ENCODE assay signal across 8 cellular contexts in the genomic region with DNA sequence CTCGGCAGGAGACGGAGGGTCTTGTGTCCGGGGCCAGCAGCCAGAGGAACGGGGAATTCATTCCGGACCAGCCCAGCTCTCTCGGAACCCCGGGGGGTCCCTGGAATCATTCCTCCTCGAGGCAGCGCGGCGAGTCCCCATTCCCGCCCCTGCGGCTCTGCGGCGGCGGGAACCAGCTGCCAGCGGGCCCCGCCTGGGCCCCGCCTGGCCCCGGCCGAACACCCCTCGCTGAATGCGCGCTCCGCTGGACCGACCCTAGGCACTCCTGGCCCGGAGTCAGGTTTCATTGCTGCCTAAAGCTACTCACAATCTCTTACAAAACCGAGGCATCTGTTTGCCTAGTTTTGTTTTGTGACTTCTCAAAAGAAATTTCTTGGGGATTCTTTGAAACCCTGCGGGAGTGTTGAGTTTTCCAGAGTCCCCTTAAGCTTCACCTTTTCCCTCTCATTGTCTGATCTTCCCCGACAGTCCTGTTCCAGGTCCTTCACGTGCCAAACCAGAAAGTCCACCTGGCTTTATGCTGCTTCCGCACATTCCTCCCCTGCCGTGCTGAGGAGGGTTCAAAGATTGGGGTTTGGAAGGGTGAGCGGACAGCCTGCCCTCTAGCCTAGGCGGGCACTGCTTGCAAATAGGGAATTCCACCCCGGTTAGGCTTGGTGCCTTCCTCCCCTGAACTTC. TPM values are rescaled to one million over a fixed set of nuclear protein-coding genes. Genes with fewer than 3 reads are reported as not detected.
A peak's percentile ranks its signal among the peaks of the same experiment; 100 is the strongest.
DNase-seq lines count a peak whose midpoint lies in the region; ATAC-seq and TF ChIP-seq lines count a peak whose summit lies in the region.

No MANE protein-coding gene starts in this region.

- POLR2A ChIA-PET in AG04450 (lab: Yijun Ruan, JAX) (interaction anchor here (0.6 to 2.3 kb wide), 14 partner anchors 9 to 135 kb away, joined by 3 to 17 read pairs (median 7); partner anchors contain the start of gene PRMT9), SK-N-SH (lab: Yijun Ruan, JAX) (interaction anchor here (0.6 to 1.9 kb wide), 5 partner anchors 9 to 130 kb away, joined by 3 to 11 read pairs (median 3); partner anchors contain the start of genes PRMT9 and TMEM184C)

- peak overlapping the region; percentile 80 for H3K27ac Mint-ChIP-seq in endodermal cell

- peak overlapping the region; percentile 82 for H3K4me3 Mint-ChIP-seq in endodermal cell

- H3K79me2 ChIP-seq in SK-N-SH (ENCODE audit: insufficient read depth), result peaks cover 55% of the 10 kb centered on the region

- peaks cover 28% of the 10 kb centered on the region for H3K27me3 Mint-ChIP-seq in endodermal cell (ENCODE audit: insufficient read depth)

- TF ChIP-seq EP300 in SK-N-SH (IDR thresholded peaks at IDR 0.05; ENCODE audit: borderline replicate concordance in 1 of 2, low read depth in 1 of 2, low read length in 1 of 2), result no peak

- H3K36me3 ChIP-seq in SK-N-SH (replicated peaks in 1 of 2; ENCODE audit: control insufficient read depth in 1 of 2, insufficient read depth in 2 of 2, low read length in 1 of 2), result no peaks in the 10 kb centered on the region
- no peaks in the 10 kb centered on the region for H3K36me3 ChIP-seq in endodermal cell (ENCODE audit: control insufficient read depth, insufficient read depth, low read length)
- H3K36me3 ChIP-seq in mucosa of descending colon (ENCODE audit: low read depth), result no peaks in the 10 kb centered on the region

- 5% methylated on average over 11 of the region's 36 CpGs for WGBS in SK-N-SH (ENCODE audit: low lambda C conversion rate)
- 0 to 1% methylated on average over 21 to 36 of the region's 36 CpGs for WGBS in endodermal cell (ENCODE audit: insufficient coverage in 1 of 2, insufficient read length in 1 of 2), 2 experiments

- ATAC-seq in GM18511 (IDR thresholded peaks at IDR 0.05; ENCODE audit: unreplicated experiment), result peak; percentile 29
- peak; percentile 20 for ATAC-seq in HG03066 (IDR thresholded peaks at IDR 0.05; ENCODE audit: low read depth, unreplicated experiment)
- peak; percentile 52 for ATAC-seq in mucosa of descending colon

- no peaks in the 10 kb centered on the region for H3K36me3 Mint-ChIP-seq in endodermal cell (ENCODE audit: low read depth)

- peak overlapping the region; percentile 83 for H3K9ac ChIP-seq in SK-N-SH
- peak overlapping the region; percentile 78 for H3K9ac ChIP-seq in endodermal cell (ENCODE audit: extremely low read depth, low read length, poor library complexity, severe bottlenecking)

- peak overlapping the region; percentile 77 for H3K27ac ChIP-seq in AG04450 (ENCODE audit: low read depth, low read length)
- H3K27ac ChIP-seq in SK-N-SH (ENCODE audit: low read depth in 2 of 2, low read length in 1 of 2), result peak overlapping the region; percentile 77 to 91
- no peak overlapping the region for H3K27ac ChIP-seq in endodermal cell (ENCODE audit: low read depth, low read length)

- H3K9me3 Mint-ChIP-seq in endodermal cell, result no peaks in the 10 kb centered on the region

- peaks cover 41% of the 10 kb centered on the region for H3F3A ChIP-seq in SK-N-SH (replicated peaks; ENCODE audit: insufficient read depth)

- no peaks in the 10 kb centered on the region; the same call in 1 of the 2 replicates for H4K20me1 ChIP-seq in SK-N-SH (ENCODE audit: insufficient read depth)

- CTCF ChIA-PET in AG04450 (lab: Charles Lee), result interaction anchor here (0.7 to 6.6 kb wide), 5 partner anchors 24 to 134 kb away, joined by 3 to 83 read pairs (median 3); no protein-coding TSS in a partner anchor
- CTCF ChIA-PET in SK-N-SH (lab: Yijun Ruan, JAX), result interaction anchor here (1.0 to 5.0 kb wide), 8 partner anchors 12 to 133 kb away, joined by 3 to 67 read pairs (median 6); no protein-coding TSS in a partner anchor

- peaks cover 38% of the 10 kb centered on the region for H3K4me1 Mint-ChIP-seq in endodermal cell

- intact Hi-C loops in mucosa of descending colon (cut with DNase I, micrococcal nuclease), result no loop called here

- H3K9me3 ChIP-seq in AG04450 (ENCODE audit: control insufficient read depth, insufficient read depth, low read length) (no peaks in the 10 kb centered on the region), SK-N-SH (no peaks in the 10 kb centered on the region), endodermal cell (ENCODE audit: control insufficient read depth, low read length) (no peaks in the 10 kb centered on the region), mucosa of descending colon (no peaks in the 10 kb centered on the region)

- H3K27me3 ChIP-seq in AG04450 (ENCODE audit: control insufficient read depth, insufficient read depth, low read length), result no peaks in the 10 kb centered on the region
- no peaks in the 10 kb centered on the region for H3K27me3 ChIP-seq in SK-N-SH (ENCODE audit: insufficient read depth)
- peaks cover 32% of the 10 kb centered on the region for H3K27me3 ChIP-seq in endodermal cell (ENCODE audit: control insufficient read depth, insufficient read depth, low read length, poor library complexity, severe bottlenecking)

- peak overlapping the region; percentile 99 for H3K4me2 ChIP-seq in SK-N-SH

- peaks cover 25 to 29% of the 10 kb centered on the region in 2 experiments; a peak in 3 of 4 replicates for H3K4me1 ChIP-seq in SK-N-SH (ENCODE audit: control insufficient read depth in 1 of 2, insufficient read depth in 2 of 2, low read depth in 1 of 2, low read length in 1 of 2)
- H3K4me1 ChIP-seq in endodermal cell (ENCODE audit: control insufficient read depth, insufficient read depth, low read length), result peaks cover 3% of the 10 kb centered on the region
- peaks cover 10% of the 10 kb centered on the region for H3K4me1 ChIP-seq in mucosa of descending colon (ENCODE audit: low read depth)

- TF ChIP-seq RAD21 in SK-N-SH (IDR thresholded peaks at IDR 0.05; ENCODE audit: low read length), result no peak

- TF ChIP-seq CTCF in AG04450 (IDR thresholded peaks at IDR 0.05; ENCODE audit: low read depth, low read length), result no peak
- TF ChIP-seq CTCF in SK-N-SH (IDR thresholded peaks at IDR 0.05), result 0 out of 2 replicates have a peak, but pooled peaks have one; percentile 6
- TF ChIP-seq CTCF in endodermal cell (conservative IDR thresholded peaks at IDR 0.05), result no peak
- no peak for TF ChIP-seq CTCF in mucosa of descending colon (IDR thresholded peaks at IDR 0.05)

- peak overlapping the region; percentile 67 for H2AFZ ChIP-seq in SK-N-SH (ENCODE audit: low read depth)

- H3K4me3 ChIP-seq in AG04450 (ENCODE audit: low read depth, low read length) (peak overlapping the region; percentile 73), SK-N-SH (ENCODE audit: low read depth in 2 of 2, low read length in 1 of 2) (peak overlapping the region; percentile 92 to 94), endodermal cell (ENCODE audit: low read length) (peak overlapping the region; percentile 87), mucosa of descending colon (peak overlapping the region; percentile 35)

- no peak for DNase-seq in AG04450 (ENCODE audit: low read depth, low spot score)
- DNase-seq in SK-N-SH, result peak; percentile 80
- peak; percentile 86 for DNase-seq in endodermal cell
- DNase-seq in mucosa of descending colon, result peak; percentile 16 to 54 (median 46)
- DNase-seq in ureter (ENCODE audit: low spot score), result peak; percentile 52
- DNase-seq in cerebellar nuclear complex (lab: John Stamatoyannopoulos, UW), result no peak

- no peaks in the 10 kb centered on the region for H3K9me2 ChIP-seq in SK-N-SH

TF ChIP-seq in SK-N-SH, 30 proteins besides CTCF, POLR2A, EP300 and RAD21:
- TF ChIP-seq TEAD4 (IDR thresholded peaks at IDR 0.05; ENCODE audit: borderline replicate concordance, insufficient read depth), result no peak
- no peak for TF ChIP-seq RCOR1 (IDR thresholded peaks at IDR 0.05; ENCODE audit: low read length)
- peak; percentile 9; the same call in 1 of the 2 replicates for TF ChIP-seq GATA2 (CRISPR knock-in tag; IDR thresholded peaks at IDR 0.05)
- TF ChIP-seq NRF1 (IDR thresholded peaks at IDR 0.05; ENCODE audit: low read depth, low read length), result no peak
- no peak for TF ChIP-seq TAF1 (IDR thresholded peaks at IDR 0.05; ENCODE audit: borderline replicate concordance, low read depth, low read length)
- no peak for TF ChIP-seq YY1 (IDR thresholded peaks at IDR 0.05; ENCODE audit: low read depth)
- no peak for TF ChIP-seq MEF2A (IDR thresholded peaks at IDR 0.05; ENCODE audit: borderline replicate concordance, low read depth)

RNA-seq across cellular contexts. Expression of gene ARHGAP10, which starts 0.8 kb away (rescaled TPM):
- 29.3 and 31.1 TPM in 2 replicates for polyA plus RNA-seq in AG04450 (2011; rRNA removed)
- 33.4 and 41.6 TPM in 2 replicates for polyA minus RNA-seq in AG04450 (2011; rRNA and poly(A)+ RNA removed)
- polyA plus RNA-seq in SK-N-SH (2012; rRNA removed), result 12.0 and 15.1 TPM in 2 replicates
- polyA plus RNA-seq in SK-N-SH (2012; cell fraction: cytosol; rRNA removed), result 12.9 and 13.8 TPM in 2 replicates
- 20.6 and 21.3 TPM in 2 replicates for polyA plus RNA-seq in SK-N-SH (2012; cell fraction: nucleus; rRNA removed)
- 10 to 100 TPM in 1 of 2 donors, 1 to 10 TPM in 1; 9.1 to 11.8 TPM for total RNA-seq in endodermal cell
- 3.4 TPM for polyA plus RNA-seq in endodermal cell (2013, experiment 1 of 2)
- 3.6 TPM for polyA plus RNA-seq in endodermal cell (2013, experiment 2 of 2)
- 10 to 100 TPM in 1 of 3 donors, 1 to 10 TPM in 2; 3.0 to 66.6 (median 8.1) TPM for total RNA-seq in mucosa of descending colon
- 78.0 TPM for total RNA-seq in ureter

RNA-seq across cellular contexts. Expression of gene PRMT9, which starts 48.7 kb away (rescaled TPM):
- polyA plus RNA-seq in AG04450 (2011; rRNA removed), result 9.4 and 12.4 TPM in 2 replicates
- 5.1 and 10.8 TPM in 2 replicates for polyA minus RNA-seq in AG04450 (2011; rRNA and poly(A)+ RNA removed)
- 3.9 and 5.1 TPM in 2 replicates for polyA plus RNA-seq in SK-N-SH (2012; rRNA removed)
- 4.9 and 5.1 TPM in 2 replicates for polyA plus RNA-seq in SK-N-SH (2012; cell fraction: cytosol; rRNA removed)
- 6.1 and 13.5 TPM in 2 replicates for polyA plus RNA-seq in SK-N-SH (2012; cell fraction: nucleus; rRNA removed)
- 10 to 100 TPM; 15.3 to 17.3 TPM for total RNA-seq in endodermal cell
- polyA plus RNA-seq in endodermal cell (2013, experiment 1 of 2), result 10.2 TPM
- 8.1 TPM for polyA plus RNA-seq in endodermal cell (2013, experiment 2 of 2)
- 1 to 10 TPM; 7.1 to 7.6 (median 7.6) TPM for total RNA-seq in mucosa of descending colon
- total RNA-seq in ureter, result 18.0 TPM

Comparison
In these comparisons a context has a peak if more than half of its experiments do, and no peak if none do; other contexts are left out.
1. DNase-seq: peak in SK-N-SH (single experiment), endodermal cell (single experiment), mucosa of descending colon (3 of 3) and ureter (single experiment); none in AG04450 (single experiment) and cerebellar nuclear complex (0 of 2).
2. H3K4me3 ChIP-seq: peak in every context shown above with its lines; median percentile 93 in SK-N-SH; 87 in endodermal cell; 73 in AG04450; 35 in mucosa of descending colon.
3. Peak in every context shown above with its lines, with median percentiles within 50 percentile points of each other: ATAC-seq.